In the genomic region with DNA sequence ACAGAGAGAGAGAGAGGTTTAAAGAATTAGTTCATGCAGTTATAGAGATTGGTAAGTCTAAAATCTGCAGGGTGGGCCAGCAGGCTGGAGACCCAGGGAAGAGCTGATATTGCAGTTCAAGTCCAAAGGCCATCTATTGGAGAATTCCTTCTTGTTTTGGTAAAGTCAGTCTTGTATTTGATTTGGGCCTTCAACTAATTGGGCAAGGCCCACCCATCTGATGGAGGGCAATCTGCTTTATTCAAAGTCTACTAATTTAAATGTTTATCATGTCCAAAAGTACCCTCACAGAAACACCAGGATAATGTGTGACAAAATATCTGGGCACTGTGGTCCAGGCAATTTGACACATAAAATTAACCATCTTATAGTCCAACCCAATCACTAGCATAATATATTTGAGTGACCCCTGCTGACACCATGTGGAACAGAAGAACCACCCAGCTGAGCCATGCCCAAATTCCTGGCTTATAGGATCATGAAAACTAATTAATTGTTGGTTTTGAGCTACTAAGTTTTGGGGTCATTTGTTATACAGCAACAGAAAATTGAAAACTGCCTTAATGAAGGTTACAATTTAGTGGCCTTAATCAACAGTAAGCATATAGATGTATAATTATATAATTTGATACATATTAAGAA, we compare ENCODE assay signal across 24 cellular contexts.
DNase-seq lines count a peak whose midpoint lies in the region; ATAC-seq, FAIRE-seq and TF ChIP-seq lines count a peak whose summit lies in the region.
"Had no signal": no experiment of that assay in that cellular context is flagged by ENCODE, and none has a peak within 500 bp of the region (broad histone marks: within the 10 kb centered on the region; RNA-seq: fewer than 3 reads in every experiment).

No MANE protein-coding gene starts in this region.

- peaks cover 2% of the 10 kb centered on the region for H3K4me1 Mint-ChIP-seq in activated naive CD4-positive, alpha-beta T cell treated with anti-CD3 and anti-CD28 coated beads, Interleukin-2, amount 50 U/mL, for 24 hours
- H3K4me1 Mint-ChIP-seq: CD8-positive, alpha-beta memory T cell had no signal

- no peak overlapping the region for H3K4me3 ChIP-seq in HepG2 (replicated peaks in 1 of 3; ENCODE audit: insufficient read depth in 1 of 3, low read depth in 2 of 3, low read length in 3 of 3)
- no peak overlapping the region for H3K4me3 ChIP-seq in right lobe of liver
- no peak overlapping the region for H3K4me3 ChIP-seq in HEK293 (ENCODE audit: low read depth, low read length)
- H3K4me3 ChIP-seq in K562, result no peak overlapping the region
- H3K4me3 ChIP-seq: A549, BLaER1 had no signal

- no peak for FAIRE-seq in HepG2 (lab: Jason Lieb, UNC)
- no peak for FAIRE-seq in K562 (lab: Jason Lieb, UNC)
- FAIRE-seq: A549, D721Med, G401.6, GM12891, GM18507 had no signal

- TF ChIP-seq RAD21 in HepG2 (CRISPR knock-in tag; IDR thresholded peaks at IDR 0.05) (no peak), K562 (CRISPR knock-in tag; conservative IDR thresholded peaks at IDR 0.05 in 1 of 2, IDR thresholded peaks at IDR 0.05 in 1 of 2) (no peak)

- H3K27me3 Mint-ChIP-seq in activated naive CD4-positive, alpha-beta T cell treated with anti-CD3 and anti-CD28 coated beads, Interleukin-2, amount 50 U/mL, for 24 hours, result no peaks in the 10 kb centered on the region
- H3K27me3 Mint-ChIP-seq: CD4-positive, CD25-positive, alpha-beta regulatory T cell had no signal

- TF ChIP-seq POLR2A in HepG2 (IDR thresholded peaks at IDR 0.05; ENCODE audit: insufficient read depth in 1 of 2, low read depth in 2 of 2, low read length in 2 of 2) (no peak), right lobe of liver (IDR thresholded peaks at IDR 0.05) (no peak), K562 (conservative IDR thresholded peaks at IDR 0.05) (no peak)

- in situ Hi-C loops in HepG2 (cut with HindIII; ENCODE audit: extremely low pct_ligation_motif_present, low pct_unique_long_range_greater_than_20kb) (no loop called here), K562 (cut with MboI) (no loop called here), GM13977 (cut with MboI; ENCODE audit: low pct_unique_long_range_greater_than_20kb, low sequenced_read_pairs, unreplicated experiment) (no loop called here)

- H3K36me3 ChIP-seq in HepG2 (replicated peaks in 1 of 2; ENCODE audit: control insufficient read depth in 1 of 2, insufficient read depth in 2 of 2, low read length in 2 of 2) (no peaks in the 10 kb centered on the region), right lobe of liver (no peaks in the 10 kb centered on the region), HEK293 (ENCODE audit: control insufficient read depth in 2 of 2, insufficient read depth in 1 of 2, low read length in 2 of 2) (no peaks in the 10 kb centered on the region), K562 (ENCODE audit: control insufficient read depth, insufficient read depth, low read length) (no peaks in the 10 kb centered on the region)
- H3K36me3 ChIP-seq: BE2C, BLaER1 had no signal

- intact Hi-C loops in HepG2 (cut with micrococcal nuclease; ENCODE audit: unreplicated experiment) (no loop called here), right lobe of liver (cut with DNase I) (no loop called here), K562 (cut with micrococcal nuclease) (no loop called here)

- H3K36me3 Mint-ChIP-seq in activated naive CD4-positive, alpha-beta T cell treated with anti-CD3 and anti-CD28 coated beads, Interleukin-2, amount 50 U/mL, for 24 hours, result peaks cover 5% of the 10 kb centered on the region
- H3K36me3 Mint-ChIP-seq: CD14-positive monocyte had no signal

- H3K27me3 ChIP-seq in HepG2 (ENCODE audit: control insufficient read depth in 1 of 2, insufficient read depth in 2 of 2, low read length in 2 of 2) (no peaks in the 10 kb centered on the region; a peak in 1 of 5 replicates), right lobe of liver (no peaks in the 10 kb centered on the region), K562 (ENCODE audit: control insufficient read depth in 2 of 2, insufficient read depth in 2 of 2, low read length in 2 of 2) (peaks cover 0 to 5% of the 10 kb centered on the region in 2 experiments; a peak in 2 of 5 replicates)
- H3K27me3 ChIP-seq: BE2C, BLaER1 had no signal

- H3K4me3 Mint-ChIP-seq in activated naive CD4-positive, alpha-beta T cell treated with anti-CD3 and anti-CD28 coated beads, Interleukin-2, amount 50 U/mL, for 24 hours, result no peak overlapping the region
- H3K4me3 Mint-ChIP-seq: CD4-positive, alpha-beta memory T cell; CD4-positive, CD25-positive, alpha-beta regulatory T cell; CD8-positive, alpha-beta memory T cell had no signal

- H3K4me2 ChIP-seq in HepG2 (ENCODE audit: low read depth, low read length) (no peak overlapping the region), K562 (ENCODE audit: insufficient read depth, low read length) (no peak overlapping the region)
- H3K4me2 ChIP-seq: A549, BLaER1 had no signal

- peak overlapping the region; percentile 5 for H3K27ac Mint-ChIP-seq in activated naive CD4-positive, alpha-beta T cell treated with anti-CD3 and anti-CD28 coated beads, Interleukin-2, amount 50 U/mL, for 24 hours
- H3K27ac Mint-ChIP-seq: CD4-positive, alpha-beta memory T cell; CD4-positive, CD25-positive, alpha-beta regulatory T cell; CD8-positive, alpha-beta memory T cell had no signal

- no peaks in the 10 kb centered on the region for H3K9me1 ChIP-seq in K562 (ENCODE audit: control insufficient read depth, insufficient read depth, low read length)

- CTCF ChIA-PET in HepG2 (lab: Yijun Ruan, JAX; ENCODE audit: low intra/inter-chr PET ratio, low total read pairs) (no interaction called here), HEK293 (lab: Yijun Ruan, JAX) (no interaction called here), K562 (lab: Yijun Ruan, JAX; ENCODE audit: low intra/inter-chr PET ratio) (no interaction called here)

- no peak for TF ChIP-seq CTCF in HepG2 (CRISPR knock-in tag; IDR thresholded peaks at IDR 0.05)
- TF ChIP-seq CTCF in right lobe of liver (IDR thresholded peaks at IDR 0.05), result no peak
- no peak for TF ChIP-seq CTCF in HEK293 (tag by site-specific recombination; IDR thresholded peaks at IDR 0.05)
- TF ChIP-seq CTCF in K562 (IDR thresholded peaks at IDR 0.05 in 2 of 3, conservative IDR thresholded peaks at IDR 0.05 in 1 of 3; ENCODE audit: insufficient read depth in 2 of 3, low read depth in 1 of 3, low read length in 3 of 3), result peak in 1 of 3 experiments; percentile 19; a peak in 1 of 6 replicates
- TF ChIP-seq CTCF in GM13977 (IDR thresholded peaks at IDR 0.05; ENCODE audit: extremely low read depth, insufficient read depth, missing control alignments), result no peak

- TF ChIP-seq EP300 in HepG2 (IDR thresholded peaks at IDR 0.05; ENCODE audit: low read depth in 2 of 2, low read length in 2 of 2), result no peak
- no peak for TF ChIP-seq EP300 in HepG2 (CRISPR knock-in tag; IDR thresholded peaks at IDR 0.05; ENCODE audit: borderline replicate concordance)
- TF ChIP-seq EP300 in K562 (IDR thresholded peaks at IDR 0.05; ENCODE audit: low read length), result no peak

- ATAC-seq in HepG2 (no peak), right lobe of liver (no peak), K562 (no peak)
- ATAC-seq: A549 had no signal

- H4K20me1 ChIP-seq in HepG2 (ENCODE audit: insufficient read depth, low read length) (no peaks in the 10 kb centered on the region), K562 (replicated peaks; ENCODE audit: control insufficient read depth, insufficient read depth, low read length) (no peaks in the 10 kb centered on the region)
- H4K20me1 ChIP-seq: BLaER1 had no signal

- H3K4me1 ChIP-seq in HepG2 (ENCODE audit: insufficient read depth, low read length) (peaks cover under 1% of the 10 kb centered on the region; the same call in 1 of the 2 replicates), right lobe of liver (no peaks in the 10 kb centered on the region), HEK293 (ENCODE audit: control insufficient read depth, insufficient read depth, low read length) (no peaks in the 10 kb centered on the region), K562 (replicated peaks in 1 of 2; ENCODE audit: control insufficient read depth in 2 of 2, insufficient read depth in 2 of 2, low read length in 2 of 2) (no peaks in the 10 kb centered on the region)
- H3K4me1 ChIP-seq: A549, BE2C, BLaER1 had no signal

- peaks cover 5% of the 10 kb centered on the region for H3K9me3 Mint-ChIP-seq in activated naive CD4-positive, alpha-beta T cell treated with anti-CD3 and anti-CD28 coated beads, Interleukin-2, amount 50 U/mL, for 24 hours

- POLR2A ChIA-PET in HepG2 (lab: Yijun Ruan, JAX) (no interaction called here), HEK293 (lab: Yijun Ruan, JAX) (no interaction called here), K562 (lab: Yijun Ruan, JAX) (interaction anchor here (0.6 to 1.2 kb wide), 4 partner anchors 17 to 256 kb away, joined by 3 to 5 read pairs (median 4); no protein-coding TSS in a partner anchor)

- H3K9me3 ChIP-seq in HepG2 (ENCODE audit: low read length) (peaks cover 10% of the 10 kb centered on the region), right lobe of liver (no peaks in the 10 kb centered on the region), HEK293 (ENCODE audit: control insufficient read depth, insufficient read depth, low read depth, low read length) (no peaks in the 10 kb centered on the region), K562 (replicated peaks; ENCODE audit: control insufficient read depth, insufficient read depth, low read depth, low read length) (no peaks in the 10 kb centered on the region)
- H3K9me3 ChIP-seq: BE2C had no signal

- H3K9ac ChIP-seq in HepG2 (ENCODE audit: insufficient read depth, low read depth, low read length) (no peak overlapping the region), K562 (ENCODE audit: insufficient read depth in 1 of 2, low read depth in 2 of 2, low read length in 2 of 2) (no peak overlapping the region)
- H3K9ac ChIP-seq: BLaER1 had no signal

- H3K27ac ChIP-seq in HepG2 (ENCODE audit: extremely low read length, insufficient read depth, low read length) (no peak overlapping the region), right lobe of liver (no peak overlapping the region), HEK293 (ENCODE audit: extremely low read depth, low read depth, low read length) (no peak overlapping the region), K562 (ENCODE audit: extremely low read depth, low read depth, low read length) (no peak overlapping the region)
- H3K27ac ChIP-seq: 22Rv1, A549, BLaER1 had no signal

- H3K79me2 ChIP-seq in HepG2 (ENCODE audit: insufficient read depth, low read length) (no peaks in the 10 kb centered on the region), K562 (ENCODE audit: control insufficient read depth, insufficient read depth, low read length) (no peaks in the 10 kb centered on the region)

- DNase-seq in activated naive CD4-positive, alpha-beta T cell (lab: John Stamatoyannopoulos, UW), result no peak
- no peak for DNase-seq in HepG2 (ENCODE audit: low spot score)
- no peak for DNase-seq in right lobe of liver
- DNase-seq in K562 (ENCODE audit: extremely low read depth in 1 of 4, low spot score in 3 of 4), result no peak
- DNase-seq in NCI-H1694 treated with DMSO at 0.1 percent for 48 hours (lab: John Stamatoyannopoulos, UW), result no peak
- DNase-seq in GM13977 (ENCODE audit: low spot score), result no peak
- DNase-seq: AML-193; BE2C; C1 segment of cervical spinal cord; CD4-positive, alpha-beta memory T cell; CD4-positive, CD25-positive, alpha-beta regulatory T cell; CD8-positive, alpha-beta memory T cell; COR-L47; DMS79 treated with DMSO at 0.1 percent for 48 hours had no signal

- no TSS peak for BruUV-seq in HepG2 (replicated peaks; lab: Mats Ljungman, UMichigan)
- no TSS peak for BruUV-seq in K562 (replicated peaks; lab: Mats Ljungman, UMichigan)

- no peak overlapping the region for H2AFZ ChIP-seq in HepG2 (ENCODE audit: low read length)
- H2AFZ ChIP-seq in K562 (ENCODE audit: low read depth, low read length), result no peak overlapping the region
